ENCODE assay signal across 1 cellular context in the genomic region with DNA sequence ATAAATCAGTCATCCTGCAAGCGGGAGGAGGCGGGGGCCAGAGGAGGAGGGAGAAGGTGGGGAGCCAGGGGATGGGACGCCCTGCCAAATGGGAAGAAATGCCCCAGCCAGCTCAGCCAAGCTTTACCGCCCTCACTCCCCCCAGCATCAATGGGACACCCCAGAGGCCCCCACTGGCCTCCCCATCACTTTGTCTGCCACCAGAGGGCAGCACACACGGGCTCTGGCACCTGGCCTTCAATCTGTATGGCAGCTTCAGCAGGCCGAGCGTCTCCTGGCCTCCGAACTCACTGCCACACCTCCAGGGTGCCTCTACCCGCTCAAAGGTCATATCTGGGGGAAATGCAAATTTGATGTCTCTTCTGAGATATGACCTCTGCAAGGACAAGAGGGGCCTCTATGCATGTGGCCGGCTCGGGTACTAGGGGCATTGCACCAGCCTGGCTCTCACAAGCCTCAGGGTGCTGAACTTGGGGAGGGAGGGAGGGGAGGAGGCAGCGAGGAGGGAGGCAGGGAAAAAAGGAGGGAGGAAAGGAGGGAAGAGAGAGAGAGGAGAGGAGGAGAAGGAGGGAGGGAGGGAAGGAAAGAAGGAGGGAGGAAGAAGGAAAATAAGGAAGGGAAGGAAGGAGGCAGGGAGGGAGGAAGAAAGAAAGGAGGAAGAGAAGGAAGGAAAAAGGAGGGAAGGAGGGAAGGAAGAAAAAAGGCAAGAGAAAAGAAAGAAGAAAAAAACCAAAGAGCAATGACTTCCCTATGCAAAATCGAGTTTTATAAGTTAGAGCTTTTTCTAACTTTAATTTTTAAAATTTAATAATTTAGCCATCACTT.
TF ChIP-seq lines count a peak whose summit lies in the region.

No MANE protein-coding gene starts in this region.

TF ChIP-seq in HepG2, 621 proteins besides CTCF, POLR2A, EP300 and RAD21 (continued from another document):
- TF ChIP-seq, protein P1, sequence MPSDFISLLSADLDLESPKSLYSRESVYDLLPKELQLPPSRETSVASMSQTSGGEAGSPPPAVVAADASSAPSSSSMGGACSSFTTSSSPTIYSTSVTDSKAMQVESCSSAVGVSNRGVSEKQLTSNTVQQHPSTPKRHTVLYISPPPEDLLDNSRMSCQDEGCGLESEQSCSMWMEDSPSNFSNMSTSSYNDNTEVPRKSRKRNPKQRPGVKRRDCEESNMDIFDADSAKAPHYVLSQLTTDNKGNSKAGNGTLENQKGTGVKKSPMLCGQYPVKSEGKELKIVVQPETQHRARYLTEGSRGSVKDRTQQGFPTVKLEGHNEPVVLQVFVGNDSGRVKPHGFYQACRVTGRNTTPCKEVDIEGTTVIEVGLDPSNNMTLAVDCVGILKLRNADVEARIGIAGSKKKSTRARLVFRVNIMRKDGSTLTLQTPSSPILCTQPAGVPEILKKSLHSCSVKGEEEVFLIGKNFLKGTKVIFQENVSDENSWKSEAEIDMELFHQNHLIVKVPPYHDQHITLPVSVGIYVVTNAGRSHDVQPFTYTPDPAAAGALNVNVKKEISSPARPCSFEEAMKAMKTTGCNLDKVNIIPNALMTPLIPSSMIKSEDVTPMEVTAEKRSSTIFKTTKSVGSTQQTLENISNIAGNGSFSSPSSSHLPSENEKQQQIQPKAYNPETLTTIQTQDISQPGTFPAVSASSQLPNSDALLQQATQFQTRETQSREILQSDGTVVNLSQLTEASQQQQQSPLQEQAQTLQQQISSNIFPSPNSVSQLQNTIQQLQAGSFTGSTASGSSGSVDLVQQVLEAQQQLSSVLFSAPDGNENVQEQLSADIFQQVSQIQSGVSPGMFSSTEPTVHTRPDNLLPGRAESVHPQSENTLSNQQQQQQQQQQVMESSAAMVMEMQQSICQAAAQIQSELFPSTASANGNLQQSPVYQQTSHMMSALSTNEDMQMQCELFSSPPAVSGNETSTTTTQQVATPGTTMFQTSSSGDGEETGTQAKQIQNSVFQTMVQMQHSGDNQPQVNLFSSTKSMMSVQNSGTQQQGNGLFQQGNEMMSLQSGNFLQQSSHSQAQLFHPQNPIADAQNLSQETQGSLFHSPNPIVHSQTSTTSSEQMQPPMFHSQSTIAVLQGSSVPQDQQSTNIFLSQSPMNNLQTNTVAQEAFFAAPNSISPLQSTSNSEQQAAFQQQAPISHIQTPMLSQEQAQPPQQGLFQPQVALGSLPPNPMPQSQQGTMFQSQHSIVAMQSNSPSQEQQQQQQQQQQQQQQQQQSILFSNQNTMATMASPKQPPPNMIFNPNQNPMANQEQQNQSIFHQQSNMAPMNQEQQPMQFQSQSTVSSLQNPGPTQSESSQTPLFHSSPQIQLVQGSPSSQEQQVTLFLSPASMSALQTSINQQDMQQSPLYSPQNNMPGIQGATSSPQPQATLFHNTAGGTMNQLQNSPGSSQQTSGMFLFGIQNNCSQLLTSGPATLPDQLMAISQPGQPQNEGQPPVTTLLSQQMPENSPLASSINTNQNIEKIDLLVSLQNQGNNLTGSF (CRISPR knock-in tag; IDR thresholded peaks at IDR 0.05), result no peak
- TF ChIP-seq, protein P2, sequence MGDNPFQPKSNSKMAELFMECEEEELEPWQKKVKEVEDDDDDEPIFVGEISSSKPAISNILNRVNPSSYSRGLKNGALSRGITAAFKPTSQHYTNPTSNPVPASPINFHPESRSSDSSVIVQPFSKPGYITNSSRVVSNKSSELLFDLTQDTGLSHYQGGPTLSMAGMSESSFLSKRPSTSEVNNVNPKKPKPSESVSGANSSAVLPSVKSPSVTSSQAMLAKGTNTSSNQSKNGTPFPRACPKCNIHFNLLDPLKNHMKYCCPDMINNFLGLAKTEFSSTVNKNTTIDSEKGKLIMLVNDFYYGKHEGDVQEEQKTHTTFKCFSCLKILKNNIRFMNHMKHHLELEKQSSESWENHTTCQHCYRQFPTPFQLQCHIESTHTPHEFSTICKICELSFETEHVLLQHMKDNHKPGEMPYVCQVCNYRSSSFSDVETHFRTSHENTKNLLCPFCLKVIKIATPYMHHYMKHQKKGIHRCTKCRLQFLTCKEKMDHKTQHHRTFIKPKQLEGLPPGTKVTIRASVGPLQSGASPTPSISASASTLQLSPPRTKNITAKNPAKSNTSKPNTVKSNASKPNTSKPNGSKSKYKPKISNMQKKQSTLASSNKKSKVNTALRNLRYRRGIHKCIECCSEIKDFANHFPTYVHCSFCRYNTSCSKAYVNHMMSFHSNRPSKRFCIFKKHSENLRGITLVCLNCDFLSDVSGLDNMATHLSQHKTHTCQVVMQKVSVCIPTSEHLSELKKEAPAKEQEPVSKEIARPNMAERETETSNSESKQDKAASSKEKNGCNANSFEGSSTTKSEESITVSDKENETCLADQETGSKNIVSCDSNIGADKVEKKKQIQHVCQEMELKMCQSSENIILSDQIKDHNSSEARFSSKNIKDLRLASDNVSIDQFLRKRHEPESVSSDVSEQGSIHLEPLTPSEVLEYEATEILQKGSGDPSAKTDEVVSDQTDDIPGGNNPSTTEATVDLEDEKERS (CRISPR knock-in tag; IDR thresholded peaks at IDR 0.05), result no peak
- TF ChIP-seq MED1 (CRISPR knock-in tag; IDR thresholded peaks at IDR 0.05), result peak; percentile 19; the same call in 1 of the 2 replicates
- TF ChIP-seq HNF4G (IDR thresholded peaks at IDR 0.05; ENCODE audit: borderline replicate concordance, low read depth, low read length), result peak; percentile 77
- peak; percentile 66 for TF ChIP-seq HNF4G (CRISPR knock-in tag; IDR thresholded peaks at IDR 0.05; ENCODE audit: borderline replicate concordance, low read depth)
- TF ChIP-seq ZBTB7B (CRISPR knock-in tag; IDR thresholded peaks at IDR 0.05), result 0 out of 2 replicates have a peak, but pooled peaks have one; percentile 22
- TF ChIP-seq SRSF9 (IDR thresholded peaks at IDR 0.05; ENCODE audit: borderline replicate concordance, insufficient read depth, low read depth, low read length, poor library complexity, severe bottlenecking), result no peak
- TF ChIP-seq SAP130 (CRISPR knock-in tag; IDR thresholded peaks at IDR 0.05; ENCODE audit: low read depth), result peak; percentile 46
- no peak for TF ChIP-seq ZNF10 (CRISPR knock-in tag; IDR thresholded peaks at IDR 0.05; ENCODE audit: borderline replicate concordance, low read depth)
- peak; percentile 16; the same call in 1 of the 2 replicates for TF ChIP-seq NCOA2 (CRISPR knock-in tag; IDR thresholded peaks at IDR 0.05)
- no peak for TF ChIP-seq MEIS1 (CRISPR knock-in tag; IDR thresholded peaks at IDR 0.05; ENCODE audit: borderline replicate concordance)
- no peak for TF ChIP-seq ZNF83 (CRISPR knock-in tag; IDR thresholded peaks at IDR 0.05; ENCODE audit: borderline replicate concordance)
- TF ChIP-seq, protein P3, sequence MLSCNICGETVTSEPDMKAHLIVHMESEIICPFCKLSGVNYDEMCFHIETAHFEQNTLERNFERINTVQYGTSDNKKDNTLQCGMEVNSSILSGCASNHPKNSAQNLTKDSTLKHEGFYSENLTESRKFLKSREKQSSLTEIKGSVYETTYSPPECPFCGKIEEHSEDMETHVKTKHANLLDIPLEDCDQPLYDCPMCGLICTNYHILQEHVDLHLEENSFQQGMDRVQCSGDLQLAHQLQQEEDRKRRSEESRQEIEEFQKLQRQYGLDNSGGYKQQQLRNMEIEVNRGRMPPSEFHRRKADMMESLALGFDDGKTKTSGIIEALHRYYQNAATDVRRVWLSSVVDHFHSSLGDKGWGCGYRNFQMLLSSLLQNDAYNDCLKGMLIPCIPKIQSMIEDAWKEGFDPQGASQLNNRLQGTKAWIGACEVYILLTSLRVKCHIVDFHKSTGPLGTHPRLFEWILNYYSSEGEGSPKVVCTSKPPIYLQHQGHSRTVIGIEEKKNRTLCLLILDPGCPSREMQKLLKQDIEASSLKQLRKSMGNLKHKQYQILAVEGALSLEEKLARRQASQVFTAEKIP (CRISPR knock-in tag; IDR thresholded peaks at IDR 0.05; ENCODE audit: borderline replicate concordance), result no peak
- peak; percentile 29; the same call in 1 of the 2 replicates for TF ChIP-seq KDM5B (CRISPR knock-in tag; IDR thresholded peaks at IDR 0.05; ENCODE audit: borderline replicate concordance)
- TF ChIP-seq YEATS2 (CRISPR knock-in tag; IDR thresholded peaks at IDR 0.05; ENCODE audit: borderline replicate concordance), result peak; percentile 44; the same call in 1 of the 2 replicates
- TF ChIP-seq, protein P4, sequence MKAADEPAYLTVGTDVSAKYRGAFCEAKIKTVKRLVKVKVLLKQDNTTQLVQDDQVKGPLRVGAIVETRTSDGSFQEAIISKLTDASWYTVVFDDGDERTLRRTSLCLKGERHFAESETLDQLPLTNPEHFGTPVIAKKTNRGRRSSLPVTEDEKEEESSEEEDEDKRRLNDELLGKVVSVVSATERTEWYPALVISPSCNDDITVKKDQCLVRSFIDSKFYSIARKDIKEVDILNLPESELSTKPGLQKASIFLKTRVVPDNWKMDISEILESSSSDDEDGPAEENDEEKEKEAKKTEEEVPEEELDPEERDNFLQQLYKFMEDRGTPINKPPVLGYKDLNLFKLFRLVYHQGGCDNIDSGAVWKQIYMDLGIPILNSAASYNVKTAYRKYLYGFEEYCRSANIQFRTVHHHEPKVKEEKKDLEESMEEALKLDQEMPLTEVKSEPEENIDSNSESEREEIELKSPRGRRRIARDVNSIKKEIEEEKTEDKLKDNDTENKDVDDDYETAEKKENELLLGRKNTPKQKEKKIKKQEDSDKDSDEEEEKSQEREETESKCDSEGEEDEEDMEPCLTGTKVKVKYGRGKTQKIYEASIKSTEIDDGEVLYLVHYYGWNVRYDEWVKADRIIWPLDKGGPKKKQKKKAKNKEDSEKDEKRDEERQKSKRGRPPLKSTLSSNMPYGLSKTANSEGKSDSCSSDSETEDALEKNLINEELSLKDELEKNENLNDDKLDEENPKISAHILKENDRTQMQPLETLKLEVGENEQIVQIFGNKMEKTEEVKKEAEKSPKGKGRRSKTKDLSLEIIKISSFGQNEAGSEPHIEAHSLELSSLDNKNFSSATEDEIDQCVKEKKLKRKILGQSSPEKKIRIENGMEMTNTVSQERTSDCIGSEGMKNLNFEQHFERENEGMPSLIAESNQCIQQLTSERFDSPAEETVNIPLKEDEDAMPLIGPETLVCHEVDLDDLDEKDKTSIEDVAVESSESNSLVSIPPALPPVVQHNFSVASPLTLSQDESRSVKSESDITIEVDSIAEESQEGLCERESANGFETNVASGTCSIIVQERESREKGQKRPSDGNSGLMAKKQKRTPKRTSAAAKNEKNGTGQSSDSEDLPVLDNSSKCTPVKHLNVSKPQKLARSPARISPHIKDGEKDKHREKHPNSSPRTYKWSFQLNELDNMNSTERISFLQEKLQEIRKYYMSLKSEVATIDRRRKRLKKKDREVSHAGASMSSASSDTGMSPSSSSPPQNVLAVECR (CRISPR knock-in tag; IDR thresholded peaks at IDR 0.05; ENCODE audit: borderline replicate concordance), result peak; percentile 30; the same call in 1 of the 2 replicates
- no peak for TF ChIP-seq FOXC1 (CRISPR knock-in tag; IDR thresholded peaks at IDR 0.05; ENCODE audit: borderline replicate concordance)
- no peak for TF ChIP-seq KDM5A (IDR thresholded peaks at IDR 0.05; ENCODE audit: borderline replicate concordance, low read length)
- TF ChIP-seq ZNF577 (CRISPR knock-in tag; IDR thresholded peaks at IDR 0.05; ENCODE audit: borderline replicate concordance, low read depth), result no peak
- TF ChIP-seq FOXP1 (IDR thresholded peaks at IDR 0.05), result no peak
- peak; percentile 23; the same call in 1 of the 2 replicates for TF ChIP-seq FOXP1 (CRISPR knock-in tag; IDR thresholded peaks at IDR 0.05)
- TF ChIP-seq XRCC5 (optimal IDR thresholded peaks at IDR 0.05; ENCODE audit: low read length), result peak; percentile 90
- peak; percentile 52; the same call in 1 of the 2 replicates for TF ChIP-seq GATAD2A (CRISPR knock-in tag; IDR thresholded peaks at IDR 0.05)
- TF ChIP-seq ZNF282 (IDR thresholded peaks at IDR 0.05; ENCODE audit: partially characterized antibody), result no peak
- TF ChIP-seq ZNF792 (CRISPR knock-in tag; IDR thresholded peaks at IDR 0.05), result peak; percentile 53; the same call in 1 of the 2 replicates
- peak; percentile 92 for TF ChIP-seq ESRRA (CRISPR knock-in tag; IDR thresholded peaks at IDR 0.05; ENCODE audit: low read depth)
- TF ChIP-seq NR2F2 (IDR thresholded peaks at IDR 0.05; ENCODE audit: borderline replicate concordance, low read depth), result 0 out of 2 replicates have a peak, but pooled peaks have one; percentile 17
- TF ChIP-seq, protein P5, sequence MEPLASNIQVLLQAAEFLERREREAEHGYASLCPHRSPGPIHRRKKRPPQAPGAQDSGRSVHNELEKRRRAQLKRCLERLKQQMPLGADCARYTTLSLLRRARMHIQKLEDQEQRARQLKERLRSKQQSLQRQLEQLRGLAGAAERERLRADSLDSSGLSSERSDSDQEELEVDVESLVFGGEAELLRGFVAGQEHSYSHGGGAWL (CRISPR knock-in tag; IDR thresholded peaks at IDR 0.05), result peak; percentile 37; the same call in 1 of the 2 replicates
- TF ChIP-seq ETV6 (CRISPR knock-in tag; conservative IDR thresholded peaks at IDR 0.05), result peak; percentile 48; the same call in 1 of the 2 replicates
- TF ChIP-seq, protein P6, sequence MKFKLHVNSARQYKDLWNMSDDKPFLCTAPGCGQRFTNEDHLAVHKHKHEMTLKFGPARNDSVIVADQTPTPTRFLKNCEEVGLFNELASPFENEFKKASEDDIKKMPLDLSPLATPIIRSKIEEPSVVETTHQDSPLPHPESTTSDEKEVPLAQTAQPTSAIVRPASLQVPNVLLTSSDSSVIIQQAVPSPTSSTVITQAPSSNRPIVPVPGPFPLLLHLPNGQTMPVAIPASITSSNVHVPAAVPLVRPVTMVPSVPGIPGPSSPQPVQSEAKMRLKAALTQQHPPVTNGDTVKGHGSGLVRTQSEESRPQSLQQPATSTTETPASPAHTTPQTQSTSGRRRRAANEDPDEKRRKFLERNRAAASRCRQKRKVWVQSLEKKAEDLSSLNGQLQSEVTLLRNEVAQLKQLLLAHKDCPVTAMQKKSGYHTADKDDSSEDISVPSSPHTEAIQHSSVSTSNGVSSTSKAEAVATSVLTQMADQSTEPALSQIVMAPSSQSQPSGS (CRISPR knock-in tag; IDR thresholded peaks at IDR 0.05), result peak; percentile 58; the same call in 1 of the 2 replicates
- no peak for TF ChIP-seq WIZ (CRISPR knock-in tag; IDR thresholded peaks at IDR 0.05)
- TF ChIP-seq, protein P7, sequence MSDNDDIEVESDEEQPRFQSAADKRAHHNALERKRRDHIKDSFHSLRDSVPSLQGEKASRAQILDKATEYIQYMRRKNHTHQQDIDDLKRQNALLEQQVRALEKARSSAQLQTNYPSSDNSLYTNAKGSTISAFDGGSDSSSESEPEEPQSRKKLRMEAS (IDR thresholded peaks at IDR 0.05), result 0 out of 2 replicates have a peak, but pooled peaks have one; percentile 44
- no peak for TF ChIP-seq MTF1 (CRISPR knock-in tag; IDR thresholded peaks at IDR 0.05)
